Comparison of ENCODE assay signal across 22 cellular contexts in the genomic region with DNA sequence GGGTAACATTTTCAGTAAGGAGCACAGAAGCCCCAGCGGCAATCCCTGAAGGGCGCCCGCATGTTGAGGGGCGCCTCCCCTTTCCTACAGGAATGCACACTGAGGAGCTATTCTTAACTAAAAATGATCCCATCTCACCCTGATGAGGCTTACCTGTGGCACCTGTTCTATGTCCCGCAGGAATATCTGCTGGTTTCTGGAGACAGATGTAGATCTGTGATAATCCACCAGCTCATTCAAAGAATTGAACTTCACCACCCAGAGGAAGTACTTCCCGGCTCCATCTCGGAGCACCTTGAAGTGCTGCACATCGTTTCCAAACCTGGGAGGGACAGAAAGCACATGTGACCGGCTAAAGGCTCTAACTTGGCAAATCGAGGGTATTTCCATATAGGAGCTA.
"Had no signal": no experiment of that assay in that cellular context is flagged by ENCODE, and none has a peak within 500 bp of the region (broad histone marks: within the 10 kb centered on the region; RNA-seq: fewer than 3 reads in every experiment).

No MANE protein-coding gene starts in this region.

- H3K4me3 ChIP-seq: esophagus muscularis mucosa, heart right ventricle, skin epidermis, suprapubic skin, tibial artery had no signal

- H3K4me1 ChIP-seq: foreskin keratinocyte had no signal

- ATAC-seq: foreskin keratinocyte; heart right ventricle; naive thymus-derived CD8-positive, alpha-beta T cell; sciatic nerve had no signal

- H3K27ac ChIP-seq: esophagus muscularis mucosa, foreskin keratinocyte, heart right ventricle, suprapubic skin, tibial artery had no signal

- H3K27me3 ChIP-seq: esophagus muscularis mucosa, foreskin keratinocyte, heart right ventricle, suprapubic skin, tibial artery had no signal

- H3K4me3 Mint-ChIP-seq: activated naive CD4-positive, alpha-beta T cell treated with anti-CD3 and anti-CD28 coated beads, Interleukin-2, amount 50 U/mL, for 24 hours; central memory CD8-positive, alpha-beta T cell; naive thymus-derived CD8-positive, alpha-beta T cell; T-helper 2 cell treated with Interferon-gamma antibody and Interleukin-4, amounts not matched to agents 5 μg/mL and 100 μg/mL, for 36 hours had no signal

- DNase-seq: activated CD4-positive, alpha-beta T cell treated with anti-CD3 and anti-CD28 coated beads for 4 hours; activated CD4-positive, alpha-beta T cell treated with anti-CD3 and anti-CD28 coated beads, Interleukin-2, amount 50 U/mL, for 4 hours; activated CD8-positive, alpha-beta memory T cell treated with anti-CD3 and anti-CD28 coated beads for 24 hours; activated gamma-delta T cell treated with Interleukin-2 at 50 U/mL for 16 hours; anterior cingulate cortex; dermis blood vessel endothelial cell; effector CD4-positive, alpha-beta T cell; foreskin keratinocyte; heart right ventricle; naive thymus-derived CD8-positive, alpha-beta T cell; retina; stimulated activated CD4-positive, alpha-beta T cell treated with anti-CD3 and anti-CD28 coated beads, Interleukin-12 subunit alpha, Interleukin-12 subunit beta, amount 100 ng/mL, for 4 hours; stimulated activated CD4-positive, alpha-beta T cell treated with anti-CD3 and anti-CD28 coated beads, Interleukin-4, amount 100 ng/mL, for 1 hour; tibial artery had no signal

- H3K27ac Mint-ChIP-seq: activated naive CD4-positive, alpha-beta T cell treated with anti-CD3 and anti-CD28 coated beads, Interleukin-2, amount 50 U/mL, for 24 hours; progenitor cell of endocrine pancreas; T-helper 2 cell treated with Interferon-gamma antibody and Interleukin-4, amounts not matched to agents 5 μg/mL and 100 μg/mL, for 36 hours had no signal

- H3K27me3 Mint-ChIP-seq: activated naive CD4-positive, alpha-beta T cell treated with anti-CD3 and anti-CD28 coated beads, Interleukin-2, amount 50 U/mL, for 24 hours; central memory CD8-positive, alpha-beta T cell; naive thymus-derived CD8-positive, alpha-beta T cell; progenitor cell of endocrine pancreas had no signal

- H3K9me3 Mint-ChIP-seq: activated naive CD4-positive, alpha-beta T cell treated with anti-CD3 and anti-CD28 coated beads, Interleukin-2, amount 50 U/mL, for 24 hours; central memory CD8-positive, alpha-beta T cell; naive thymus-derived CD8-positive, alpha-beta T cell; T-helper 2 cell treated with Interferon-gamma antibody and Interleukin-4, amounts not matched to agents 5 μg/mL and 100 μg/mL, for 36 hours had no signal

- H3K9me3 ChIP-seq: esophagus muscularis mucosa, heart right ventricle, suprapubic skin, tibial artery had no signal
